ENCODE assay signal across 15 cellular contexts in the genomic region with DNA sequence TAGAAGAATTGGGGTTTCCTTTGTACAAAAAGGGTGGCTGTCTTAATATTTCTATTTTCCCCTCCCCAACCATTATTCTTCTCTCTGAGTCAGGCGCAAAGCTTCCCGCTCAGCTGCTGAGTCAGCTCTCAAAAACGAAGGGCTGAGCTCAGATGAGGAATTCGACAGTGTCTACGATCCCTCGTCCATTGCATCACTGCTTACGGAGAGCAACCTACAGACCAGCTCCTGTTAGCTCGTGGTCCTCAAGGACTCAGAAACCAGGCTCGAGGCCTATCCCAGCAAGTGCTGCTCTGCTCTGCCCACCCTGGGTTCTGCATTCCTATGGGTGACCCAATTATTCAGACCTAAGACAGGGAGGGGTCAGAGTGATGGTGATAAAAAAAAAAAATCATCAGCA. TPM values are rescaled to one million over a fixed set of nuclear protein-coding genes. Genes with fewer than 3 reads are reported as not detected.
DNase-seq lines count a peak whose midpoint lies in the region; ATAC-seq and TF ChIP-seq lines count a peak whose summit lies in the region.
"Had no signal": no experiment of that assay in that cellular context is flagged by ENCODE, and none has a peak within 500 bp of the region (broad histone marks: within the 10 kb centered on the region; RNA-seq: fewer than 3 reads in every experiment).

No MANE protein-coding gene starts in this region.

- 72 to 80% methylated on average over 9 of the region's 9 CpGs for WGBS in tibial nerve, 2 donors

- no peak overlapping the region for H3K27ac ChIP-seq in tibial nerve
- H3K27ac ChIP-seq in colonic mucosa: no peak overlapping the region
- H3K27ac ChIP-seq: ascending aorta had no signal

- DNase-seq in AG04449 (ENCODE audit: low read depth, low spot score) (peak; percentile 92), HT1080 (ENCODE audit: low read depth) (peak; percentile 93), astrocyte of the cerebellum (ENCODE audit: low read depth) (peak; percentile 88), islet precursor cell (peak; percentile 74), tibial nerve (ENCODE audit: low spot score in 2 of 2) (no peak), colonic mucosa (no peak)
- DNase-seq in stimulated activated CD4-positive, alpha-beta T cell treated with anti-CD3 and anti-CD28 coated beads, Interleukin-4, amount 100 ng/mL, for 24 hours: no peak
- DNase-seq: activated CD8-positive, alpha-beta memory T cell treated with anti-CD3 and anti-CD28 coated beads, Interleukin-2, amount 50 U/mL, for 4 hours; CD4-positive, alpha-beta T cell; foreskin melanocyte; left ventricle myocardium superior; NCI-H1105 treated with DMSO at 0.1 percent for 48 hours; NK-92 treated with Interleukin-12 subunit alpha and Interleukin-12 subunit beta, amount 100 ng/mL, for 24 hours had no signal

- H3K36me3 ChIP-seq in tibial nerve (peaks cover 0 to 3% (median 0%) of the 10 kb centered on the region in 3 donors), colonic mucosa (no peaks in the 10 kb centered on the region)
- H3K36me3 ChIP-seq: ascending aorta had no signal

- H3K9ac ChIP-seq in colonic mucosa (ENCODE audit: low read depth in 2 of 2, low read length in 2 of 2): no peak overlapping the region

- H3K27me3 ChIP-seq in tibial nerve (no peaks in the 10 kb centered on the region), colonic mucosa (no peaks in the 10 kb centered on the region)
- H3K27me3 ChIP-seq: ascending aorta had no signal

- intact Hi-C loops in colonic mucosa (cut with DNase I): loop anchor here (5.0 to 10.0 kb wide), 3 partner anchors 80 to 195 kb away; a partner anchor contains a TSS

- TF ChIP-seq CTCF in AG04449 (IDR thresholded peaks at IDR 0.05; ENCODE audit: insufficient read depth, low read length, missing control alignments): no peak
- TF ChIP-seq CTCF in astrocyte of the cerebellum (IDR thresholded peaks at IDR 0.05; ENCODE audit: low read depth, low read length, missing control alignments): no peak
- TF ChIP-seq CTCF in tibial nerve (IDR thresholded peaks at IDR 0.05): no peak
- TF ChIP-seq CTCF in colonic mucosa (IDR thresholded peaks at IDR 0.05): no peak

- H3K4me1 ChIP-seq in tibial nerve (peaks cover 0 to 21% (median 2%) of the 10 kb centered on the region in 4 donors), colonic mucosa (no peaks in the 10 kb centered on the region)

- H3K4me3 ChIP-seq in AG04449 (ENCODE audit: low read depth, low read length): no peak overlapping the region
- no peak overlapping the region for H3K4me3 ChIP-seq in astrocyte of the cerebellum (ENCODE audit: low read depth, low read length)
- no peak overlapping the region for H3K4me3 ChIP-seq in tibial nerve
- H3K4me3 ChIP-seq in colonic mucosa: no peak overlapping the region
- H3K4me3 ChIP-seq: ascending aorta had no signal

- no peaks in the 10 kb centered on the region for H3K9me3 ChIP-seq in tibial nerve
- H3K9me3 ChIP-seq in colonic mucosa: no peaks in the 10 kb centered on the region
- H3K9me3 ChIP-seq: ascending aorta had no signal

- no peak for TF ChIP-seq EP300 in tibial nerve (IDR thresholded peaks at IDR 0.05)

- CTCF ChIA-PET in AG04449 (lab: Yijun Ruan, JAX): interaction anchor here (1.2 to 9.4 kb wide), 5 partner anchors 11 to 197 kb away, joined by 4 to 112 read pairs (median 10); no protein-coding TSS in a partner anchor

- in situ Hi-C loops in astrocyte of the cerebellum (cut with HindIII; ENCODE audit: low sequenced_read_pairs): loop anchor here (5.0 kb wide), 1 partner anchor 45 kb away; no protein-coding TSS in a partner anchor

- no peak for ATAC-seq in GM21423 (IDR thresholded peaks at IDR 0.05; ENCODE audit: unreplicated experiment)
- ATAC-seq: left ventricle myocardium superior had no signal

- POLR2A ChIA-PET in AG04449 (lab: Yijun Ruan, JAX): interaction anchor here (0.7 to 1.0 kb wide), 3 partner anchors 10 to 79 kb away, joined by 3 to 4 read pairs (median 4); no protein-coding TSS in a partner anchor

- no peak for TF ChIP-seq POLR2A in tibial nerve (IDR thresholded peaks at IDR 0.05)

RNA-seq across cellular contexts. Expression of a gene that starts 3.0 kb away (rescaled TPM):
- total RNA-seq in HT1080 (2014; rRNA removed; shearing (Covaris generic)): 7.2 and 9.3 TPM in 2 replicates
- polyA plus RNA-seq in HT1080 (2015; cell fraction: cytosol; rRNA removed): 13.7 and 13.8 TPM in 2 replicates
- 17.0 and 18.5 TPM in 2 replicates for polyA plus RNA-seq in HT1080 (2015; cell fraction: nucleus; rRNA removed)
- total RNA-seq in tibial nerve: 1 to 10 TPM; 3.3 to 8.1 (median 5.3) TPM
- 10 to 100 TPM; 25.5 to 40.6 TPM for total RNA-seq in colonic mucosa

RNA-seq across cellular contexts. Expression of a gene that starts 25.9 kb away (rescaled TPM):
- total RNA-seq in HT1080 (2014; rRNA removed; shearing (Covaris generic)): 1.6 and 2.4 TPM in 2 replicates
- 0.10 TPM in 2 replicates for polyA plus RNA-seq in HT1080 (2015; cell fraction: cytosol; rRNA removed)
- 3.9 TPM in 2 replicates for polyA plus RNA-seq in HT1080 (2015; cell fraction: nucleus; rRNA removed)
- 1 to 10 TPM in 3 of 4 donors, under 1 TPM in 1; 0.63 to 4.9 (median 2.0) TPM for total RNA-seq in tibial nerve
- 100 to 1,000 TPM; 118 to 148 TPM for total RNA-seq in colonic mucosa
- total RNA-seq: ascending aorta had no signal

Comparison
In these comparisons a context has a peak if more than half of its experiments do, and no peak if none do; other contexts are left out.
1. DNase-seq: peak in AG04449 (single experiment), HT1080 (single experiment), astrocyte of the cerebellum (single experiment) and islet precursor cell (single experiment); none in tibial nerve (0 of 2), colonic mucosa (single experiment) and stimulated activated CD4-positive, alpha-beta T cell treated with anti-CD3 and anti-CD28 coated beads, Interleukin-4, amount 100 ng/mL, for 24 hours (single experiment).
2. RNA of a gene that starts 25.9 kb away (total RNA-seq): 118 to 148 TPM in colonic mucosa; 0.63 to 4.9 TPM in tibial nerve and 1.6 to 2.4 TPM in HT1080; every median in the first group is over 10 times any median in the second.